ENCODE assay signal across 20 cellular contexts in genomic region chr5:179729303-179729702, GRCh38. TPM values are rescaled to one million over a fixed set of nuclear protein-coding genes. Genes with fewer than 3 reads are reported as not detected.
DNase-seq lines count a peak whose midpoint lies in the region; ATAC-seq and TF ChIP-seq lines count a peak whose summit lies in the region.
"Had no signal": no experiment of that assay in that cellular context is flagged by ENCODE, and none has a peak within 500 bp of the region (broad histone marks: within the 10 kb centered on the region; RNA-seq: fewer than 3 reads in every experiment).

No MANE protein-coding gene starts in this region.

- TF ChIP-seq CTCF in cardiac muscle cell (IDR thresholded peaks at IDR 0.05; ENCODE audit: low read depth, low read length) (no peak), tibial nerve (IDR thresholded peaks at IDR 0.05) (no peak)

- no peak overlapping the region for H3K4me3 ChIP-seq in cardiac muscle cell
- H3K4me3 ChIP-seq in SK-N-MC, result no peak overlapping the region
- no peak overlapping the region for H3K4me3 ChIP-seq in tibial nerve
- H3K4me3 ChIP-seq: GM23248, SJCRH30 had no signal

- no peak for DNase-seq in cardiac muscle cell (ENCODE audit: low read depth in 1 of 2, low spot score in 1 of 2)
- DNase-seq in Right ventricle myocardium inferior (ENCODE audit: missing footprints), result no peak
- DNase-seq in SK-N-MC (ENCODE audit: low read depth, low spot score), result no peak
- DNase-seq in myocyte (ENCODE audit: low read depth), result peak; percentile 30
- DNase-seq in tibial nerve (ENCODE audit: low spot score in 2 of 2), result no peak
- no peak for DNase-seq in NCI-H1092 treated with DMSO at 0.1 percent for 48 hours (lab: John Stamatoyannopoulos, UW)
- DNase-seq: BE2C; CD8-positive, alpha-beta memory T cell; DND-41; GDM1; GM23248; HFFc6; MM.1S; NCI-H1930; NCI-H524; RPMI8226; SJCRH30 had no signal

- H3K4me1 ChIP-seq in cardiac muscle cell (ENCODE audit: low read depth) (peaks cover 6% of the 10 kb centered on the region), tibial nerve (peaks cover 0 to 18% (median 11%) of the 10 kb centered on the region in 4 donors)

- H3K27me3 ChIP-seq in cardiac muscle cell (no peaks in the 10 kb centered on the region), tibial nerve (no peaks in the 10 kb centered on the region)
- H3K27me3 ChIP-seq: BE2C, SJCRH30 had no signal

- H3K27ac ChIP-seq in cardiac muscle cell, result peak overlapping the region; percentile 58
- H3K27ac ChIP-seq in SK-N-MC, result peak overlapping the region; percentile 88
- H3K27ac ChIP-seq in tibial nerve, result no peak overlapping the region
- H3K27ac ChIP-seq: KMS-11, SJCRH30 had no signal

- no peak overlapping the region for H3K9ac ChIP-seq in SK-N-MC (ENCODE audit: insufficient read length)
- H3K9ac ChIP-seq: GM23248, KMS-11 had no signal

- peaks cover 57% of the 10 kb centered on the region for H3K36me3 ChIP-seq in cardiac muscle cell
- peaks cover 76% of the 10 kb centered on the region for H3K36me3 ChIP-seq in SK-N-MC (ENCODE audit: insufficient read depth, low read length)
- H3K36me3 ChIP-seq in tibial nerve, result peaks cover 2 to 64% (median 28%) of the 10 kb centered on the region in 3 donors

- intact Hi-C loops in Right ventricle myocardium inferior (cut with DNase I), result no loop called here

- ATAC-seq in Right ventricle myocardium inferior (no peak), HG02852 (IDR thresholded peaks at IDR 0.05; ENCODE audit: unreplicated experiment) (no peak)

- TF ChIP-seq EP300 in tibial nerve (IDR thresholded peaks at IDR 0.05), result no peak

- H3K9me3 ChIP-seq in cardiac muscle cell (ENCODE audit: low read depth), result no peaks in the 10 kb centered on the region
- no peaks in the 10 kb centered on the region for H3K9me3 ChIP-seq in SK-N-MC (ENCODE audit: low read depth, low read length)
- no peaks in the 10 kb centered on the region for H3K9me3 ChIP-seq in tibial nerve
- H3K9me3 ChIP-seq: BE2C, SJCRH30 had no signal

- WGBS in tibial nerve, 2 donors, result 88 to 89% methylated on average over 4 of the region's 4 CpGs

- TF ChIP-seq POLR2A in tibial nerve (IDR thresholded peaks at IDR 0.05), result no peak

RNA-seq across cellular contexts. Expression of gene MAML1, which starts 3.3 kb away (rescaled TPM):
- total RNA-seq in cardiac muscle cell (35.8 and 38.8 TPM in 2 replicates), Right ventricle myocardium inferior (11.1 TPM), myocyte (13.8 and 14.0 TPM in 2 replicates), tibial nerve (10 to 100 TPM; 27.0 to 38.1 (median 31.9) TPM)
- 14.4 and 24.2 TPM in 2 replicates for polyA plus RNA-seq in cardiac muscle cell
- 13.2 TPM for polyA plus RNA-seq in myocyte (2012)

RNA-seq across cellular contexts. Expression of gene CANX, which starts 30.5 kb away (rescaled TPM):
- 319 and 464 TPM in 2 replicates for total RNA-seq in cardiac muscle cell
- 286 and 358 TPM in 2 replicates for polyA plus RNA-seq in cardiac muscle cell
- total RNA-seq in Right ventricle myocardium inferior, result 504 TPM
- 522 and 641 TPM in 2 replicates for total RNA-seq in myocyte
- 757 TPM for polyA plus RNA-seq in myocyte (2012)
- total RNA-seq in tibial nerve, result 100 to 1,000 TPM; 258 to 315 (median 272) TPM

RNA-seq across cellular contexts. Expression of gene CBY3, which starts 48.5 kb away (rescaled TPM):
- total RNA-seq in cardiac muscle cell (0.18 TPM in 1 of 2 replicates, not detected in the other), Right ventricle myocardium inferior (not detected), myocyte (not detected in 2 replicates), tibial nerve (1 to 10 TPM in 1 of 4 donors, not detected in 3; 1.2 TPM)
- polyA plus RNA-seq in cardiac muscle cell, result 0.18 and 2.6 TPM in 2 replicates
- polyA plus RNA-seq in myocyte (2012), result 0.91 TPM
- total RNA-seq: GM23248, HFFc6, SJCRH30 had no signal
- polyA plus RNA-seq: AG04450; CD8-positive, alpha-beta memory T cell had no signal

Comparison
In these comparisons a context has a peak if more than half of its experiments do, and no peak if none do; other contexts are left out.
1. H3K27ac ChIP-seq: peak in cardiac muscle cell (single experiment) and SK-N-MC (single experiment); none in tibial nerve (0 of 4).